ENCODE assay signal across 1 cellular context in genomic region chr3:61715886-61716527, GRCh38.
TF ChIP-seq lines count a peak whose summit lies in the region.

No MANE protein-coding gene starts in this region.

TF ChIP-seq in WTC11, 78 proteins besides CTCF, POLR2A, EP300 and RAD21 (continued from another document):
- no peak for TF ChIP-seq USF2 (CRISPR knock-in tag; IDR thresholded peaks at IDR 0.05)
- TF ChIP-seq SMAD4 (CRISPR knock-in tag; IDR thresholded peaks at IDR 0.05): no peak
- TF ChIP-seq NFYB (CRISPR knock-in tag; conservative IDR thresholded peaks at IDR 0.05; ENCODE audit: low read depth): no peak
- TF ChIP-seq SOX15 (CRISPR knock-in tag; IDR thresholded peaks at IDR 0.05): no peak
- no peak for TF ChIP-seq TEAD4 (CRISPR knock-in tag; IDR thresholded peaks at IDR 0.05)
- no peak for TF ChIP-seq ELF4 (CRISPR knock-in tag; IDR thresholded peaks at IDR 0.05; ENCODE audit: low read depth)
- TF ChIP-seq CREB1 (CRISPR knock-in tag; IDR thresholded peaks at IDR 0.05): no peak
- TF ChIP-seq PRDM15 (CRISPR knock-in tag; IDR thresholded peaks at IDR 0.05): no peak
- TF ChIP-seq ZBTB21 (CRISPR knock-in tag; IDR thresholded peaks at IDR 0.05; ENCODE audit: borderline replicate concordance): no peak
- TF ChIP-seq ESRRA (CRISPR knock-in tag; IDR thresholded peaks at IDR 0.05; ENCODE audit: borderline replicate concordance): no peak
- no peak for TF ChIP-seq NFE2L1 (CRISPR knock-in tag; IDR thresholded peaks at IDR 0.05)
- no peak for TF ChIP-seq PRRX2 (CRISPR knock-in tag; IDR thresholded peaks at IDR 0.05)
- no peak for TF ChIP-seq EMX1 (CRISPR knock-in tag; IDR thresholded peaks at IDR 0.05)
